1 cellular context compared by ENCODE assay signal in the genomic region with DNA sequence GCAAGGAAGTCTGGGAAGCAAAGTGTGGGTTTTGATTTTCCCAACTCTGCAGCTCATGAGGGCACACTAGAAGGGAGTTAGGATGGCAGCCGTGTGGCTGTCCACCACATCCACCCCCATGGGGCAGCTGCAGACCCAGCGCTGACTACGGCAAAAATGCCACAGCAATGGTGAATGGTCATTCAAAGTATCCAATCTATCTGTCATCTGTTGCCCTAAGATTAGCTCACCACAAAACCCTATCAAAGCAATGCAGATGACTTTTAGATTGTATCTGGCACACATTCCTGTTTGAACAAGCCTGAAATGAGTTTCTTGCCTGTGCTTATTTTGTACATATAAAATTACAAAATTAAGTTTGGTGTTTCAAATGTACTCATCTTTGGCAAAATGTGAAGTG.
TF ChIP-seq lines count a peak whose summit lies in the region.

No MANE protein-coding gene starts in this region.

TF ChIP-seq in K562, 482 proteins besides CTCF, POLR2A, EP300 and RAD21 (continued from another document and continues in another):
- TF ChIP-seq, protein P1, sequence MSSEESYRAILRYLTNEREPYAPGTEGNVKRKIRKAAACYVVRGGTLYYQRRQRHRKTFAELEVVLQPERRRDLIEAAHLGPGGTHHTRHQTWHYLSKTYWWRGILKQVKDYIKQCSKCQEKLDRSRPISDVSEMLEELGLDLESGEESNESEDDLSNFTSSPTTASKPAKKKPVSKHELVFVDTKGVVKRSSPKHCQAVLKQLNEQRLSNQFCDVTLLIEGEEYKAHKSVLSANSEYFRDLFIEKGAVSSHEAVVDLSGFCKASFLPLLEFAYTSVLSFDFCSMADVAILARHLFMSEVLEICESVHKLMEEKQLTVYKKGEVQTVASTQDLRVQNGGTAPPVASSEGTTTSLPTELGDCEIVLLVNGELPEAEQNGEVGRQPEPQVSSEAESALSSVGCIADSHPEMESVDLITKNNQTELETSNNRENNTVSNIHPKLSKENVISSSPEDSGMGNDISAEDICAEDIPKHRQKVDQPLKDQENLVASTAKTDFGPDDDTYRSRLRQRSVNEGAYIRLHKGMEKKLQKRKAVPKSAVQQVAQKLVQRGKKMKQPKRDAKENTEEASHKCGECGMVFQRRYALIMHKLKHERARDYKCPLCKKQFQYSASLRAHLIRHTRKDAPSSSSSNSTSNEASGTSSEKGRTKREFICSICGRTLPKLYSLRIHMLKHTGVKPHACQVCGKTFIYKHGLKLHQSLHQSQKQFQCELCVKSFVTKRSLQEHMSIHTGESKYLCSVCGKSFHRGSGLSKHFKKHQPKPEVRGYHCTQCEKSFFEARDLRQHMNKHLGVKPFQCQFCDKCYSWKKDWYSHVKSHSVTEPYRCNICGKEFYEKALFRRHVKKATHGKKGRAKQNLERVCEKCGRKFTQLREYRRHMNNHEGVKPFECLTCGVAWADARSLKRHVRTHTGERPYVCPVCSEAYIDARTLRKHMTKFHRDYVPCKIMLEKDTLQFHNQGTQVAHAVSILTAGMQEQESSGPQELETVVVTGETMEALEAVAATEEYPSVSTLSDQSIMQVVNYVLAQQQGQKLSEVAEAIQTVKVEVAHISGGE (CRISPR knock-in tag; IDR thresholded peaks at IDR 0.05), result peak in 1 of 3 experiments; percentile 35; a peak in 1 of 6 replicates
- peak; percentile 78 for TF ChIP-seq ZNF766 (CRISPR knock-in tag; conservative IDR thresholded peaks at IDR 0.05)
- TF ChIP-seq PCBP1 (IDR thresholded peaks at IDR 0.05; ENCODE audit: low read depth, low read length, poor library complexity, severe bottlenecking), result no peak
- TF ChIP-seq ZNF277 (CRISPR knock-in tag; IDR thresholded peaks at IDR 0.05; ENCODE audit: borderline replicate concordance), result no peak
- no peak for TF ChIP-seq BCL6 (CRISPR knock-in tag; IDR thresholded peaks at IDR 0.05)
- no peak for TF ChIP-seq NONO (IDR thresholded peaks at IDR 0.05; ENCODE audit: low read depth in 2 of 2, low read length in 1 of 2)
- TF ChIP-seq, protein P2, sequence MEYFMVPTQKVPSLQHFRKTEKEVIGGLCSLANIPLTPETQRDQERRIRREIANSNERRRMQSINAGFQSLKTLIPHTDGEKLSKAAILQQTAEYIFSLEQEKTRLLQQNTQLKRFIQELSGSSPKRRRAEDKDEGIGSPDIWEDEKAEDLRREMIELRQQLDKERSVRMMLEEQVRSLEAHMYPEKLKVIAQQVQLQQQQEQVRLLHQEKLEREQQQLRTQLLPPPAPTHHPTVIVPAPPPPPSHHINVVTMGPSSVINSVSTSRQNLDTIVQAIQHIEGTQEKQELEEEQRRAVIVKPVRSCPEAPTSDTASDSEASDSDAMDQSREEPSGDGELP (CRISPR knock-in tag; IDR thresholded peaks at IDR 0.05; ENCODE audit: borderline replicate concordance), result peak; percentile 44; the same call in 1 of the 2 replicates
- TF ChIP-seq TEAD4 (IDR thresholded peaks at IDR 0.05; ENCODE audit: low read length), result peak; percentile 96
- TF ChIP-seq TEAD4 (CRISPR knock-in tag; IDR thresholded peaks at IDR 0.05; ENCODE audit: borderline replicate concordance), result no peak
- TF ChIP-seq JUND (IDR thresholded peaks at IDR 0.05; ENCODE audit: borderline replicate concordance, low read depth, low read length), result peak; percentile 39; the same call in 1 of the 2 replicates
- peak; percentile 47; the same call in 1 of the 3 replicates for TF ChIP-seq JUND (tag; IDR thresholded peaks at IDR 0.05; ENCODE audit: borderline replicate concordance, low read depth, low read length)
- no peak for TF ChIP-seq HDAC6 (IDR thresholded peaks at IDR 0.05; ENCODE audit: low read depth, low read length)
- no peak for TF ChIP-seq CBX1 (IDR thresholded peaks at IDR 0.05; ENCODE audit: low read depth)
- no peak for TF ChIP-seq ZNF449 (CRISPR knock-in tag; IDR thresholded peaks at IDR 0.05)
- TF ChIP-seq SMAD3 (CRISPR knock-in tag; conservative IDR thresholded peaks at IDR 0.05), result 0 out of 2 replicates have a peak, but pooled peaks have one; percentile 25
- TF ChIP-seq TBL1XR1 (IDR thresholded peaks at IDR 0.05; ENCODE audit: low read length in 2 of 2), result peak in 1 of 2 experiments; percentile 67; a peak in 1 of 4 replicates
- TF ChIP-seq ZNF280A (IDR thresholded peaks at IDR 0.05; ENCODE audit: low read depth, partially characterized antibody), result no peak
- no peak for TF ChIP-seq HNRNPL (IDR thresholded peaks at IDR 0.05; ENCODE audit: low read depth, low read length)
- TF ChIP-seq SFPQ (IDR thresholded peaks at IDR 0.05; ENCODE audit: low read depth, low read length), result no peak
- peak; percentile 57; the same call in 1 of the 2 replicates for TF ChIP-seq GATA2 (CRISPR knock-in tag; IDR thresholded peaks at IDR 0.05)
- no peak for TF ChIP-seq NKRF (IDR thresholded peaks at IDR 0.05; ENCODE audit: borderline replicate concordance)
- peak in 1 of 2 experiments; percentile 31; a peak in 1 of 4 replicates for TF ChIP-seq KDM1A (IDR thresholded peaks at IDR 0.05)
- no peak for TF ChIP-seq NCOA2 (IDR thresholded peaks at IDR 0.05; ENCODE audit: partially characterized antibody in 2 of 2)
- TF ChIP-seq DMBX1 (CRISPR knock-in tag; IDR thresholded peaks at IDR 0.05; ENCODE audit: borderline replicate concordance), result no peak
- TF ChIP-seq, protein P3, sequence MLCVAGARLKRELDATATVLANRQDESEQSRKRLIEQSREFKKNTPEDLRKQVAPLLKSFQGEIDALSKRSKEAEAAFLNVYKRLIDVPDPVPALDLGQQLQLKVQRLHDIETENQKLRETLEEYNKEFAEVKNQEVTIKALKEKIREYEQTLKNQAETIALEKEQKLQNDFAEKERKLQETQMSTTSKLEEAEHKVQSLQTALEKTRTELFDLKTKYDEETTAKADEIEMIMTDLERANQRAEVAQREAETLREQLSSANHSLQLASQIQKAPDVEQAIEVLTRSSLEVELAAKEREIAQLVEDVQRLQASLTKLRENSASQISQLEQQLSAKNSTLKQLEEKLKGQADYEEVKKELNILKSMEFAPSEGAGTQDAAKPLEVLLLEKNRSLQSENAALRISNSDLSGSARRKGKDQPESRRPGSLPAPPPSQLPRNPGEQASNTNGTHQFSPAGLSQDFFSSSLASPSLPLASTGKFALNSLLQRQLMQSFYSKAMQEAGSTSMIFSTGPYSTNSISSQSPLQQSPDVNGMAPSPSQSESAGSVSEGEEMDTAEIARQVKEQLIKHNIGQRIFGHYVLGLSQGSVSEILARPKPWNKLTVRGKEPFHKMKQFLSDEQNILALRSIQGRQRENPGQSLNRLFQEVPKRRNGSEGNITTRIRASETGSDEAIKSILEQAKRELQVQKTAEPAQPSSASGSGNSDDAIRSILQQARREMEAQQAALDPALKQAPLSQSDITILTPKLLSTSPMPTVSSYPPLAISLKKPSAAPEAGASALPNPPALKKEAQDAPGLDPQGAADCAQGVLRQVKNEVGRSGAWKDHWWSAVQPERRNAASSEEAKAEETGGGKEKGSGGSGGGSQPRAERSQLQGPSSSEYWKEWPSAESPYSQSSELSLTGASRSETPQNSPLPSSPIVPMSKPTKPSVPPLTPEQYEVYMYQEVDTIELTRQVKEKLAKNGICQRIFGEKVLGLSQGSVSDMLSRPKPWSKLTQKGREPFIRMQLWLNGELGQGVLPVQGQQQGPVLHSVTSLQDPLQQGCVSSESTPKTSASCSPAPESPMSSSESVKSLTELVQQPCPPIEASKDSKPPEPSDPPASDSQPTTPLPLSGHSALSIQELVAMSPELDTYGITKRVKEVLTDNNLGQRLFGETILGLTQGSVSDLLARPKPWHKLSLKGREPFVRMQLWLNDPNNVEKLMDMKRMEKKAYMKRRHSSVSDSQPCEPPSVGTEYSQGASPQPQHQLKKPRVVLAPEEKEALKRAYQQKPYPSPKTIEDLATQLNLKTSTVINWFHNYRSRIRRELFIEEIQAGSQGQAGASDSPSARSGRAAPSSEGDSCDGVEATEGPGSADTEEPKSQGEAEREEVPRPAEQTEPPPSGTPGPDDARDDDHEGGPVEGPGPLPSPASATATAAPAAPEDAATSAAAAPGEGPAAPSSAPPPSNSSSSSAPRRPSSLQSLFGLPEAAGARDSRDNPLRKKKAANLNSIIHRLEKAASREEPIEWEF (CRISPR knock-in tag; IDR thresholded peaks at IDR 0.05), result no peak
- TF ChIP-seq, protein P4, sequence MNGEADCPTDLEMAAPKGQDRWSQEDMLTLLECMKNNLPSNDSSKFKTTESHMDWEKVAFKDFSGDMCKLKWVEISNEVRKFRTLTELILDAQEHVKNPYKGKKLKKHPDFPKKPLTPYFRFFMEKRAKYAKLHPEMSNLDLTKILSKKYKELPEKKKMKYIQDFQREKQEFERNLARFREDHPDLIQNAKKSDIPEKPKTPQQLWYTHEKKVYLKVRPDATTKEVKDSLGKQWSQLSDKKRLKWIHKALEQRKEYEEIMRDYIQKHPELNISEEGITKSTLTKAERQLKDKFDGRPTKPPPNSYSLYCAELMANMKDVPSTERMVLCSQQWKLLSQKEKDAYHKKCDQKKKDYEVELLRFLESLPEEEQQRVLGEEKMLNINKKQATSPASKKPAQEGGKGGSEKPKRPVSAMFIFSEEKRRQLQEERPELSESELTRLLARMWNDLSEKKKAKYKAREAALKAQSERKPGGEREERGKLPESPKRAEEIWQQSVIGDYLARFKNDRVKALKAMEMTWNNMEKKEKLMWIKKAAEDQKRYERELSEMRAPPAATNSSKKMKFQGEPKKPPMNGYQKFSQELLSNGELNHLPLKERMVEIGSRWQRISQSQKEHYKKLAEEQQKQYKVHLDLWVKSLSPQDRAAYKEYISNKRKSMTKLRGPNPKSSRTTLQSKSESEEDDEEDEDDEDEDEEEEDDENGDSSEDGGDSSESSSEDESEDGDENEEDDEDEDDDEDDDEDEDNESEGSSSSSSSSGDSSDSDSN (IDR thresholded peaks at IDR 0.05; ENCODE audit: borderline replicate concordance in 1 of 2, low read depth in 2 of 2, low read length in 2 of 2), result no peak
- no peak for TF ChIP-seq ZKSCAN1 (IDR thresholded peaks at IDR 0.05; ENCODE audit: low read depth, low read length)
- TF ChIP-seq, protein P5, sequence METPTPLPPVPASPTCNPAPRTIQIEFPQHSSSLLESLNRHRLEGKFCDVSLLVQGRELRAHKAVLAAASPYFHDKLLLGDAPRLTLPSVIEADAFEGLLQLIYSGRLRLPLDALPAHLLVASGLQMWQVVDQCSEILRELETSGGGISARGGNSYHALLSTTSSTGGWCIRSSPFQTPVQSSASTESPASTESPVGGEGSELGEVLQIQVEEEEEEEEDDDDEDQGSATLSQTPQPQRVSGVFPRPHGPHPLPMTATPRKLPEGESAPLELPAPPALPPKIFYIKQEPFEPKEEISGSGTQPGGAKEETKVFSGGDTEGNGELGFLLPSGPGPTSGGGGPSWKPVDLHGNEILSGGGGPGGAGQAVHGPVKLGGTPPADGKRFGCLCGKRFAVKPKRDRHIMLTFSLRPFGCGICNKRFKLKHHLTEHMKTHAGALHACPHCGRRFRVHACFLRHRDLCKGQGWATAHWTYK (CRISPR knock-in tag; IDR thresholded peaks at IDR 0.05), result peak; percentile 58; the same call in 1 of the 2 replicates
- TF ChIP-seq ZNF316 (IDR thresholded peaks at IDR 0.05), result no peak
- TF ChIP-seq ATF7 (IDR thresholded peaks at IDR 0.05), result peak; percentile 17; the same call in 1 of the 2 replicates
